1 cellular context compared by ENCODE assay signal in the genomic region with DNA sequence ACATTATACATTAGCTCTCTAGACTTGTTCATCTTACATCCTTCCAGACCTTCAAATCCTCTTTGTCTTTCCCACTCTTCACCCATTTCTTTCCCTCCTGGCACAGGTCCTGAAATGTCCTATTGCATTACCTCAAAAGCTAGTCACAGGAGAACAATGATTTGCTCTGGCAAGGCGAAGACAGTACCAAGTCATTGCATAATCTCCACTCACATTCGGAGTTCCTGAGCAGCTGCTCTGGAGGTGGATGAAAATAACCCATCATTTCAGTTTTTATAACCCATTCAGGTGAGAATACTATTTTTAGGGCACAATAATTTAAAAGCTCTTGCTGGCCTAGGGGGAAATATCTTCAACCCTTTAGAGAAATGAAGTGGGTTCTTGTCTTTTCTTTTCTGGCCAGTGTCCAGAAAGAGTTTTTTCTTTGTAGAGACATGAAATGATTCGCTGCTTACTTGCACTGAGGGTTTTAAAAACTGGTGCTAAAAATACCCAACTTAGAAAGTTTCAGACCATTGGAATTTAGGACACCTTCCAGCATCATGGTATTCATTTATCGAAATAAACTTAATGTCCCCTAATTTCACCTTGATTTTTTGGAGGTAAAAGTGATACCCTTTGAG.
TF ChIP-seq lines count a peak whose summit lies in the region.

No MANE protein-coding gene starts in this region.

TF ChIP-seq in GM23338, 12 proteins besides CTCF, POLR2A, EP300 and RAD21 (continued from another document):
- TF ChIP-seq, protein P1, sequence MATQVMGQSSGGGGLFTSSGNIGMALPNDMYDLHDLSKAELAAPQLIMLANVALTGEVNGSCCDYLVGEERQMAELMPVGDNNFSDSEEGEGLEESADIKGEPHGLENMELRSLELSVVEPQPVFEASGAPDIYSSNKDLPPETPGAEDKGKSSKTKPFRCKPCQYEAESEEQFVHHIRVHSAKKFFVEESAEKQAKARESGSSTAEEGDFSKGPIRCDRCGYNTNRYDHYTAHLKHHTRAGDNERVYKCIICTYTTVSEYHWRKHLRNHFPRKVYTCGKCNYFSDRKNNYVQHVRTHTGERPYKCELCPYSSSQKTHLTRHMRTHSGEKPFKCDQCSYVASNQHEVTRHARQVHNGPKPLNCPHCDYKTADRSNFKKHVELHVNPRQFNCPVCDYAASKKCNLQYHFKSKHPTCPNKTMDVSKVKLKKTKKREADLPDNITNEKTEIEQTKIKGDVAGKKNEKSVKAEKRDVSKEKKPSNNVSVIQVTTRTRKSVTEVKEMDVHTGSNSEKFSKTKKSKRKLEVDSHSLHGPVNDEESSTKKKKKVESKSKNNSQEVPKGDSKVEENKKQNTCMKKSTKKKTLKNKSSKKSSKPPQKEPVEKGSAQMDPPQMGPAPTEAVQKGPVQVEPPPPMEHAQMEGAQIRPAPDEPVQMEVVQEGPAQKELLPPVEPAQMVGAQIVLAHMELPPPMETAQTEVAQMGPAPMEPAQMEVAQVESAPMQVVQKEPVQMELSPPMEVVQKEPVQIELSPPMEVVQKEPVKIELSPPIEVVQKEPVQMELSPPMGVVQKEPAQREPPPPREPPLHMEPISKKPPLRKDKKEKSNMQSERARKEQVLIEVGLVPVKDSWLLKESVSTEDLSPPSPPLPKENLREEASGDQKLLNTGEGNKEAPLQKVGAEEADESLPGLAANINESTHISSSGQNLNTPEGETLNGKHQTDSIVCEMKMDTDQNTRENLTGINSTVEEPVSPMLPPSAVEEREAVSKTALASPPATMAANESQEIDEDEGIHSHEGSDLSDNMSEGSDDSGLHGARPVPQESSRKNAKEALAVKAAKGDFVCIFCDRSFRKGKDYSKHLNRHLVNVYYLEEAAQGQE (IDR thresholded peaks at IDR 0.05; ENCODE audit: unreplicated experiment), result no peak
- no peak for TF ChIP-seq ZNF331 (CRISPR knock-in tag; IDR thresholded peaks at IDR 0.05; ENCODE audit: low read depth)
